1 cellular context compared by ENCODE assay signal in the genomic region with DNA sequence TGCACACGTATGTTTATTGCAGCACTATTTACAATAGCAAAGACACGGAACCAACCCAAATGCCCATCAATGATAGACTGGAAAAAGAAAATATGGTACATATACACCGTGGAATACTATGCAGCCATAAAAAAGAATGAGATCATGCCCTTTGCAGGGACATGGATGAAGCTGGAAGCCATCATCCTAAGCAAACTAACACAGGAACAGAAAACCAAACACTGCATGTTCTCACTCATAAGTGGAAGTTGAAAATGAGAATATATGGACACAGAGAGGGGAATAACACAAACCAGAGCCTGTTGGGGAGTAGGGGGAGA.
TF ChIP-seq lines count a peak whose summit lies in the region.

No MANE protein-coding gene starts in this region.

TF ChIP-seq in GM12878, 131 proteins besides CTCF, POLR2A, EP300 and RAD21:
- TF ChIP-seq NR2F1 (conservative IDR thresholded peaks at IDR 0.05) (peak; percentile 40), HDGF (IDR thresholded peaks at IDR 0.05) (0 out of 2 replicates have a peak, but pooled peaks have one; percentile 37), NBN (IDR thresholded peaks at IDR 0.05) (0 out of 2 replicates have a peak, but pooled peaks have one; percentile 10), ZNF217 (IDR thresholded peaks at IDR 0.05) (peak; percentile 51; the same call in 1 of the 2 replicates)
- TF ChIP-seq, protein P1, sequence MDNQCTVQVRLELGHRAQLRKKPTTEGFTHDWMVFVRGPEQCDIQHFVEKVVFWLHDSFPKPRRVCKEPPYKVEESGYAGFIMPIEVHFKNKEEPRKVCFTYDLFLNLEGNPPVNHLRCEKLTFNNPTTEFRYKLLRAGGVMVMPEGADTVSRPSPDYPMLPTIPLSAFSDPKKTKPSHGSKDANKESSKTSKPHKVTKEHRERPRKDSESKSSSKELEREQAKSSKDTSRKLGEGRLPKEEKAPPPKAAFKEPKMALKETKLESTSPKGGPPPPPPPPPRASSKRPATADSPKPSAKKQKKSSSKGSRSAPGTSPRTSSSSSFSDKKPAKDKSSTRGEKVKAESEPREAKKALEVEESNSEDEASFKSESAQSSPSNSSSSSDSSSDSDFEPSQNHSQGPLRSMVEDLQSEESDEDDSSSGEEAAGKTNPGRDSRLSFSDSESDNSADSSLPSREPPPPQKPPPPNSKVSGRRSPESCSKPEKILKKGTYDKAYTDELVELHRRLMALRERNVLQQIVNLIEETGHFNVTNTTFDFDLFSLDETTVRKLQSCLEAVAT (IDR thresholded peaks at IDR 0.05): peak; percentile 21; the same call in 1 of the 2 replicates
